In the genomic region with DNA sequence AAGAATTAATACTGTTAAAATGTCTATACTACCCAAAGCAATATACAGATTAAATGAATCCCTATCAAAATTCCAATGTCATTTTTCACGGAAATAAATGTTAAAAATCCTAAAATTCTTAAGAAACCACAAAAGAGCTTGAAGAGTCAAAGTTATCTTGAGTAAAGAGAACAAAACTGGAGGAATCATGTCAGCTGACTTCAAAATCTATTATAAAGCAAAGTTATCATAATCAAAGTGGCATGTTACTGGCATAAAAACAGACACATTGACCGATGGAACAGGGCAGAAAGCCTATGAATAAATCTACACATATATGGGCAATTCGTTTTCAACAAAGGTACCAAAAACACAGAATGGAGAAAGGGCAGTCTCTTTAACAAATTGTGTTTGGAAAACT, we compare ENCODE assay signal across 1 cellular context.
TF ChIP-seq lines count a peak whose summit lies in the region.

No MANE protein-coding gene starts in this region.

TF ChIP-seq in IMR-90, 13 proteins besides CTCF, POLR2A, EP300 and RAD21 (continued from another document):
- TF ChIP-seq, protein P1, sequence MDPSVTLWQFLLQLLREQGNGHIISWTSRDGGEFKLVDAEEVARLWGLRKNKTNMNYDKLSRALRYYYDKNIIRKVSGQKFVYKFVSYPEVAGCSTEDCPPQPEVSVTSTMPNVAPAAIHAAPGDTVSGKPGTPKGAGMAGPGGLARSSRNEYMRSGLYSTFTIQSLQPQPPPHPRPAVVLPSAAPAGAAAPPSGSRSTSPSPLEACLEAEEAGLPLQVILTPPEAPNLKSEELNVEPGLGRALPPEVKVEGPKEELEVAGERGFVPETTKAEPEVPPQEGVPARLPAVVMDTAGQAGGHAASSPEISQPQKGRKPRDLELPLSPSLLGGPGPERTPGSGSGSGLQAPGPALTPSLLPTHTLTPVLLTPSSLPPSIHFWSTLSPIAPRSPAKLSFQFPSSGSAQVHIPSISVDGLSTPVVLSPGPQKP (IDR thresholded peaks at IDR 0.05; ENCODE audit: borderline replicate concordance, low read depth, low read length) = no peak
